In the genomic region with DNA sequence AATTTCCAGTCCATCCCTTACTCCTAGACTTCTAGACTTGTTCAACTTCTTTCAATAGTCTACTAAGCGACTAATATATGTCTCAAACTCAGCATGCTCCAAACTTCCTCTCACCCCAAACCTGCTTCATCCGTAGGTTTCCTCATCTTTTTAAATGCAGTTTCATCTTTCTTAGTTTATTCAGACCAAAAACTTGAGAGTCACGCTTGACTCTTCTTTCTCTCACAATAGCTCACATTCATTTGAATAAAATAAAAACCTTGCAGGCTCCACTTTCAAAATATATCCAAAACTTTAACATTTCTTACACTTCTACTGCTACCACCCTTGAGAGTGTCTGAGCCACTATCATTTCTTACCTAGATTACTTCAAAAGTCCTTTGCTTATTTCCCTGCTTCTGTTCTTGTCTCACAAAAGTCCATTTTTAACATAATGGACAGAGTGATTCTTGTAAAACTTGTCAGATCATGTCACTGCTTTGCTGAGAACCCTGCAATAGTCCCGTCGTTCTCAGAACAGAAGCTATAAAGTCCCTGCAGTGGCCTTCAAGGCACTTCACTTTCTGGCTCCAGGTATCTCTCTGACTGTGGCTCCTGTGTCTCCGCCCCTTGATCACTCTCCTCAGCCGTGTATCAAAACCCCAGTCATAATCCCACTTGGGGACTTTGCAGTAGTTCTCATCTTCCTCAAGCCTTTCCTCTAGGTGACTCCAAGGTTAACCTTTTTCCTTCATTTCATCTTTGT, we compare ENCODE assay signal across 22 cellular contexts.
DNase-seq lines count a peak whose midpoint lies in the region; ATAC-seq and TF ChIP-seq lines count a peak whose summit lies in the region.
"Had no signal": no experiment of that assay in that cellular context is flagged by ENCODE, and none has a peak within 500 bp of the region (broad histone marks: within the 10 kb centered on the region; RNA-seq: fewer than 3 reads in every experiment).

No MANE protein-coding gene starts in this region.

- POLR2A ChIA-PET in SK-N-SH (lab: Yijun Ruan, JAX): no interaction called here

- no peaks in the 10 kb centered on the region for H4K20me1 ChIP-seq in OCI-LY3 (ENCODE audit: insufficient read depth, low read length)
- no peaks in the 10 kb centered on the region for H4K20me1 ChIP-seq in GM23248 (ENCODE audit: insufficient read depth)
- H4K20me1 ChIP-seq in SK-N-SH (ENCODE audit: insufficient read depth): no peaks in the 10 kb centered on the region
- H4K20me1 ChIP-seq: BLaER1 had no signal

- H3K9me2 ChIP-seq in GM23248 (ENCODE audit: insufficient read depth) (no peaks in the 10 kb centered on the region), SK-N-SH (no peaks in the 10 kb centered on the region)

- no peaks in the 10 kb centered on the region for H3K27me3 ChIP-seq in OCI-LY3 (ENCODE audit: low read depth, low read length)
- H3K27me3 ChIP-seq in GM23248 (replicated peaks; ENCODE audit: insufficient read depth): no peaks in the 10 kb centered on the region
- no peaks in the 10 kb centered on the region for H3K27me3 ChIP-seq in SK-N-SH (ENCODE audit: insufficient read depth)
- H3K27me3 ChIP-seq: BLaER1, MG63, Peyer's patch, stomach, upper lobe of right lung had no signal

- peak overlapping the region; percentile 33; the same call in 1 of the 2 replicates for H3K9ac ChIP-seq in OCI-LY3 (ENCODE audit: low read length)
- no peak overlapping the region for H3K9ac ChIP-seq in GM23248
- no peak overlapping the region for H3K9ac ChIP-seq in SK-N-SH
- H3K9ac ChIP-seq: BLaER1 had no signal

- CTCF ChIA-PET in SK-N-SH (lab: Yijun Ruan, JAX): no interaction called here

- H3K27ac ChIP-seq in OCI-LY3 (ENCODE audit: low read length) (peak overlapping the region; percentile 84), GM23248 (no peak overlapping the region), SK-N-SH (ENCODE audit: low read depth in 2 of 2, low read length in 1 of 2) (no peak overlapping the region)
- H3K27ac ChIP-seq: BLaER1, Peyer's patch, prostate gland, stomach, upper lobe of right lung had no signal

- peak; percentile 66 for ATAC-seq in GM21390 (IDR thresholded peaks at IDR 0.05; ENCODE audit: unreplicated experiment)
- ATAC-seq in HG02852 (IDR thresholded peaks at IDR 0.05; ENCODE audit: unreplicated experiment): peak; percentile 74
- ATAC-seq in GM21381 (IDR thresholded peaks at IDR 0.05; ENCODE audit: unreplicated experiment): no peak
- ATAC-seq: activated naive CD4-positive, alpha-beta T cell treated with anti-CD3 and anti-CD28 coated beads, Interleukin-2, amount 50 U/mL, for 72 hours; HCT116; upper lobe of right lung had no signal

- DNase-seq in GM12865 (ENCODE audit: low read depth): peak; percentile 18
- no peak for DNase-seq in NCI-H146 treated with DMSO at 0.1 percent for 48 hours (lab: John Stamatoyannopoulos, UW; ENCODE audit: unreplicated experiment)
- no peak for DNase-seq in GM23248
- DNase-seq in SK-N-SH: no peak
- DNase-seq: activated CD4-positive, CD25-positive, alpha-beta regulatory T cell treated with anti-CD3 and anti-CD28 coated beads, Interleukin-2, amount 50 U/mL, for 72 hours; effector memory CD4-positive, alpha-beta T cell; MG63; NCI-H187; NCI-H2227 treated with DMSO at 0.1 percent for 48 hours; NCI-H82; Peyer's patch; stomach; T-helper 9 cell; upper lobe of right lung had no signal

- peaks cover 46% of the 10 kb centered on the region for H3K79me2 ChIP-seq in OCI-LY3 (ENCODE audit: low read length)
- H3K79me2 ChIP-seq in GM23248 (ENCODE audit: insufficient read depth): no peaks in the 10 kb centered on the region
- no peaks in the 10 kb centered on the region for H3K79me2 ChIP-seq in SK-N-SH (ENCODE audit: insufficient read depth)

- H3K36me3 ChIP-seq in OCI-LY3 (replicated peaks; ENCODE audit: low read depth, low read length) (peaks cover 24% of the 10 kb centered on the region), GM23248 (ENCODE audit: low read depth) (no peaks in the 10 kb centered on the region), SK-N-SH (replicated peaks in 1 of 2; ENCODE audit: control insufficient read depth in 1 of 2, insufficient read depth in 2 of 2, low read length in 1 of 2) (no peaks in the 10 kb centered on the region)
- H3K36me3 ChIP-seq: BLaER1, MG63, Peyer's patch, prostate gland, stomach, upper lobe of right lung had no signal

- no peak for TF ChIP-seq EP300 in SK-N-SH (IDR thresholded peaks at IDR 0.05; ENCODE audit: borderline replicate concordance in 1 of 2, low read depth in 1 of 2, low read length in 1 of 2)

- no peak overlapping the region for H3K4me3 ChIP-seq in GM12865 (ENCODE audit: low read depth, low read length)
- H3K4me3 ChIP-seq in OCI-LY3 (ENCODE audit: low read length): peak overlapping the region; percentile 26
- no peak overlapping the region for H3K4me3 ChIP-seq in GM23248
- H3K4me3 ChIP-seq in SK-N-SH (ENCODE audit: low read depth in 2 of 2, low read length in 1 of 2): no peak overlapping the region
- H3K4me3 ChIP-seq: BLaER1, MG63, Peyer's patch, prostate gland, stomach, upper lobe of right lung had no signal

- H3K4me1 ChIP-seq in OCI-LY3 (ENCODE audit: low read length) (peaks cover 32% of the 10 kb centered on the region), GM23248 (ENCODE audit: insufficient read depth) (no peaks in the 10 kb centered on the region), SK-N-SH (ENCODE audit: control insufficient read depth in 1 of 2, insufficient read depth in 2 of 2, low read depth in 1 of 2, low read length in 1 of 2) (no peaks in the 10 kb centered on the region; a peak in 1 of 4 replicates)
- H3K4me1 ChIP-seq: BLaER1, Peyer's patch, prostate gland, stomach, upper lobe of right lung had no signal

- H2AFZ ChIP-seq in OCI-LY3 (ENCODE audit: low read depth, low read length) (no peak overlapping the region), GM23248 (no peak overlapping the region), SK-N-SH (ENCODE audit: low read depth) (no peak overlapping the region)

- in situ Hi-C loops in GM23248 (cut with MboI): no loop called here

- H3K4me2 ChIP-seq in OCI-LY3 (ENCODE audit: low read length) (peak overlapping the region; percentile 61), GM23248 (ENCODE audit: unreplicated experiment) (no peak overlapping the region), SK-N-SH (no peak overlapping the region)
- H3K4me2 ChIP-seq: BLaER1 had no signal

- H3F3A ChIP-seq in GM23248 (ENCODE audit: insufficient read depth): no peaks in the 10 kb centered on the region
- H3F3A ChIP-seq in SK-N-SH (replicated peaks; ENCODE audit: insufficient read depth): no peaks in the 10 kb centered on the region

- no peak for TF ChIP-seq CTCF in GM12865 (IDR thresholded peaks at IDR 0.05; ENCODE audit: insufficient read depth, low read depth, low read length, missing control alignments)
- no peak for TF ChIP-seq CTCF in OCI-LY3 (IDR thresholded peaks at IDR 0.05; ENCODE audit: low read depth, low read length)
- no peak for TF ChIP-seq CTCF in SK-N-SH (IDR thresholded peaks at IDR 0.05)

- no peak for TF ChIP-seq RAD21 in SK-N-SH (IDR thresholded peaks at IDR 0.05; ENCODE audit: low read length)

- WGBS in GM23248 (ENCODE audit: low coverage in 1 of 2, low lambda C conversion rate in 2 of 2, missing lambda C conversion rate in 2 of 2), 2 experiments: 97 to 99% methylated on average over 7 of the region's 7 CpGs
- WGBS in SK-N-SH (ENCODE audit: low lambda C conversion rate): 73% methylated on average over 7 of the region's 7 CpGs

- H3K9me3 ChIP-seq in OCI-LY3 (ENCODE audit: insufficient read depth, low read length) (no peaks in the 10 kb centered on the region), GM23248 (ENCODE audit: low read depth) (no peaks in the 10 kb centered on the region), SK-N-SH (no peaks in the 10 kb centered on the region)
- H3K9me3 ChIP-seq: BLaER1, MG63, Peyer's patch, prostate gland, stomach, upper lobe of right lung had no signal

TF ChIP-seq in SK-N-SH, 30 proteins besides CTCF, POLR2A, EP300 and RAD21:
- no peak for TF ChIP-seq TEAD4 (IDR thresholded peaks at IDR 0.05; ENCODE audit: borderline replicate concordance, insufficient read depth)
- TF ChIP-seq EZH2phosphoT487 (IDR thresholded peaks at IDR 0.05; ENCODE audit: borderline replicate concordance, low read depth): no peak
- no peak for TF ChIP-seq POLR2AphosphoS5 (IDR thresholded peaks at IDR 0.05; ENCODE audit: low read depth, low read length)
- TF ChIP-seq GATA2 (CRISPR knock-in tag; IDR thresholded peaks at IDR 0.05): no peak
TF ChIP-seq in SK-N-SH: peak in this region for 0.
